Comparison of ENCODE assay signal across 19 cellular contexts in genomic region chr1:21874328-21874727, GRCh38.
"Had no signal": no experiment of that assay in that cellular context is flagged by ENCODE, and none has a peak within 500 bp of the region (broad histone marks: within the 10 kb centered on the region; RNA-seq: fewer than 3 reads in every experiment).

No MANE protein-coding gene starts in this region.

- ATAC-seq: mucosa of descending colon; naive thymus-derived CD4-positive, alpha-beta T cell; stimulated activated memory B cell treated with anti-CD40 and anti-IgM and Interleukin-4, amounts not matched to agents 10 μg/mL and 1 μg/mL and 100 μg/mL, for 72 hours had no signal

- FAIRE-seq: islet of Langerhans had no signal

- DNase-seq: activated CD4-positive, alpha-beta T cell treated with anti-CD3 and anti-CD28 coated beads for 1 hour; activated CD4-positive, alpha-beta T cell treated with anti-CD3 and anti-CD28 coated beads, Interleukin-2, amount 50 U/mL, for 4 hours; activated effector memory CD4-positive, alpha-beta T cell treated with anti-CD3 and anti-CD28 coated beads, Interleukin-2, amount 50 U/mL, for 16 hours; activated T-cell treated with anti-CD3 and anti-CD28 coated beads, Interleukin-2, amount 50 U/mL, for 48 hours; adrenal gland; dorsolateral prefrontal cortex; endodermal cell; erythroblast; mammary epithelial cell; retina; stimulated activated CD4-positive, alpha-beta T cell treated with anti-CD3 and anti-CD28 coated beads, Interleukin-2, amount 100 ng/mL, for 48 hours; transverse colon had no signal

- H3K27me3 ChIP-seq: adrenal gland, cardiac muscle cell, dorsolateral prefrontal cortex, neutrophil, transverse colon had no signal

- H3K4me3 ChIP-seq: adrenal gland, cardiac muscle cell, dorsolateral prefrontal cortex, mucosa of descending colon, transverse colon had no signal

- H3K27ac ChIP-seq: cardiac muscle cell, dorsolateral prefrontal cortex, neutrophil, VCaP had no signal

- H3K9me3 ChIP-seq: adrenal gland, mucosa of descending colon, neutrophil, transverse colon had no signal

- H3K36me3 ChIP-seq: neutrophil had no signal
